In the genomic region with DNA sequence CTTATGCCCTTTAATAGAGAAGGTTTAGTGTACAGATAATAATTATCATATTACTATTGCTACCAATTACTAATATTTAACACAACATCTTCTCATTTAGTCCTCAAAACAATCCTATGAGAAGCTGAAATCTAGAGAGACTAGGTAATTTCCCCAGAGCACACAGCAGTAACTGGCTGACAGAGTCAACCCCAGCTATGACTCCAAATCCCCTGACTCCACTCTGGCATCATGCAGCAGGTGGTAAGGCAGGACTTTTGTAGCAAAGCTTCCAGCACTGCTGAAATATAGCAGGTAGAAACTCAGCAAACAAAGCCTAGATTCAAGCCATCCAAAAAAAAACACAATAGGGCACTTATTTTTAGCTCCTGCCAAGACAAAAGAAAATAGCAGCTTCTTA, we compare ENCODE assay signal across 18 cellular contexts.
DNase-seq lines count a peak whose midpoint lies in the region; ATAC-seq and TF ChIP-seq lines count a peak whose summit lies in the region.
"Had no signal": no experiment of that assay in that cellular context is flagged by ENCODE, and none has a peak within 500 bp of the region (broad histone marks: within the 10 kb centered on the region; RNA-seq: fewer than 3 reads in every experiment).

No MANE protein-coding gene starts in this region.

- TF ChIP-seq RAD21 in IMR-90 (IDR thresholded peaks at IDR 0.05; ENCODE audit: low read length): no peak

- H3K79me1 ChIP-seq in IMR-90 (ENCODE audit: low read depth in 1 of 2, low read length in 2 of 2): no peaks in the 10 kb centered on the region

- no peaks in the 10 kb centered on the region for H3K4me1 Mint-ChIP-seq in natural killer cell treated with Interleukin-12 subunit alpha and Interleukin-12 subunit beta and Interleukin-15 and Interleukin-18, amount 100 ng/mL, for 72 hours (ENCODE audit: low read depth in 2 of 2)
- H3K4me1 Mint-ChIP-seq: CD4-positive, alpha-beta memory T cell had no signal

- H3K9ac ChIP-seq in BLaER1: no peak overlapping the region
- no peak overlapping the region for H3K9ac ChIP-seq in IMR-90 (ENCODE audit: low read depth, low read length)

- no peak overlapping the region for H3K27ac Mint-ChIP-seq in natural killer cell treated with Interleukin-12 subunit alpha and Interleukin-12 subunit beta and Interleukin-15 and Interleukin-18, amount 100 ng/mL, for 72 hours
- H3K27ac Mint-ChIP-seq: CD4-positive, alpha-beta memory T cell had no signal

- H3K4me3 Mint-ChIP-seq in natural killer cell treated with Interleukin-12 subunit alpha and Interleukin-12 subunit beta and Interleukin-15 and Interleukin-18, amount 100 ng/mL, for 72 hours: no peak overlapping the region
- H3K4me3 Mint-ChIP-seq: CD4-positive, alpha-beta memory T cell had no signal

- no peaks in the 10 kb centered on the region for H3K36me3 Mint-ChIP-seq in natural killer cell treated with Interleukin-12 subunit alpha and Interleukin-12 subunit beta and Interleukin-15 and Interleukin-18, amount 100 ng/mL, for 72 hours
- H3K36me3 Mint-ChIP-seq: CD4-positive, alpha-beta memory T cell had no signal

- peaks cover 33% of the 10 kb centered on the region for H3K4me1 ChIP-seq in BLaER1
- H3K4me1 ChIP-seq in IMR-90 (ENCODE audit: control insufficient read depth, insufficient read depth, low read length): no peaks in the 10 kb centered on the region

- peak overlapping the region; percentile 43 for H3K4me2 ChIP-seq in BLaER1
- no peak overlapping the region for H3K4me2 ChIP-seq in IMR-90 (ENCODE audit: low read depth, low read length)

- no peak overlapping the region for H2BK20ac ChIP-seq in IMR-90 (ENCODE audit: low read depth, low read length)

- H4K20me1 ChIP-seq in BLaER1: no peaks in the 10 kb centered on the region
- no peaks in the 10 kb centered on the region for H4K20me1 ChIP-seq in IMR-90 (ENCODE audit: insufficient read depth, low read length)

- H4K91ac ChIP-seq in IMR-90 (ENCODE audit: insufficient read depth, low read depth, low read length): no peak overlapping the region

- POLR2A ChIA-PET in IMR-90 (lab: Charles Lee; ENCODE audit: unreplicated experiment): no interaction called here

- H3K36me3 ChIP-seq in BLaER1 (no peaks in the 10 kb centered on the region), IMR-90 (ENCODE audit: control insufficient read depth, insufficient read depth, low read length) (no peaks in the 10 kb centered on the region)

- H3K14ac ChIP-seq in IMR-90 (replicated peaks; ENCODE audit: low read depth, low read length): no peak overlapping the region

- BruUV-seq in IMR-90 (replicated peaks; lab: Mats Ljungman, UMichigan): no TSS peak

- no peaks in the 10 kb centered on the region for H3K9me1 ChIP-seq in IMR-90 (ENCODE audit: insufficient read depth, low read length)

- no peak overlapping the region for H3K23ac ChIP-seq in IMR-90 (ENCODE audit: low read depth, low read length)

- H3K4me3 ChIP-seq in BLaER1 (no peak overlapping the region), IMR-90 (ENCODE audit: insufficient read depth, low read depth, low read length) (no peak overlapping the region)

- no peak overlapping the region for H2AK9ac ChIP-seq in IMR-90 (replicated peaks; ENCODE audit: low read depth, low read length, poor library complexity)

- H3K27ac ChIP-seq in BLaER1 (peak overlapping the region; percentile 0; the same call in 1 of the 2 replicates), IMR-90 (ENCODE audit: insufficient read depth, low read length) (no peak overlapping the region)

- dilution Hi-C loops in IMR-90 (cut with HindIII; ENCODE audit: low sequenced_read_pairs, unreplicated experiment): no loop called here

- no peak overlapping the region for H2AFZ ChIP-seq in IMR-90 (replicated peaks; ENCODE audit: low read length, poor library complexity)

- intact Hi-C loops in IMR-90 (cut with micrococcal nuclease): no loop called here

- in situ Hi-C loops in IMR-90 (cut with MboI; ENCODE audit: low sequenced_read_pairs): no loop called here

- no peak for TF ChIP-seq POLR2A in IMR-90 (IDR thresholded peaks at IDR 0.05; ENCODE audit: low read depth, low read length)

- no peaks in the 10 kb centered on the region for H3K27me3 Mint-ChIP-seq in natural killer cell treated with Interleukin-12 subunit alpha and Interleukin-12 subunit beta and Interleukin-15 and Interleukin-18, amount 100 ng/mL, for 72 hours

- DNase-seq in COR-L47 (lab: John Stamatoyannopoulos, UW): peak; percentile 6
- no peak for DNase-seq in IMR-90
- DNase-seq in myocyte (ENCODE audit: low read depth): peak; percentile 35
- no peak for DNase-seq in natural killer cell treated with Interleukin-12 subunit alpha and Interleukin-12 subunit beta and Interleukin-15 and Interleukin-18, amount 100 ng/mL, for 72 hours (ENCODE audit: low spot score)
- no peak for DNase-seq in AG08395 (ENCODE audit: low spot score)
- DNase-seq: CD4-positive, alpha-beta memory T cell; DND-41; KBM-7; MM.1S; NCI-H1048; NCI-H1417 treated with DMSO at 0.1 percent for 48 hours; NCI-H187; NCI-H2107; NCI-H446; PC-3; SHP77 had no signal

- H3K9me3 Mint-ChIP-seq in natural killer cell treated with Interleukin-12 subunit alpha and Interleukin-12 subunit beta and Interleukin-15 and Interleukin-18, amount 100 ng/mL, for 72 hours: peaks cover 5% of the 10 kb centered on the region
- H3K9me3 Mint-ChIP-seq: CD4-positive, alpha-beta memory T cell had no signal

- H3K9me3 ChIP-seq in BLaER1 (no peaks in the 10 kb centered on the region), IMR-90 (ENCODE audit: control insufficient read depth, insufficient read depth, low read length) (no peaks in the 10 kb centered on the region)

- H3K56ac ChIP-seq in IMR-90 (ENCODE audit: extremely low read depth, insufficient read depth, low read length): no peak overlapping the region

- H4K5ac ChIP-seq in IMR-90 (ENCODE audit: low read depth, low read length): peak overlapping the region; percentile 23; the same call in 1 of the 2 replicates

- no peak for TF ChIP-seq CTCF in IMR-90 (conservative IDR thresholded peaks at IDR 0.05; ENCODE audit: low read depth, low read length)

- H3K27me3 ChIP-seq in BLaER1 (no peaks in the 10 kb centered on the region), IMR-90 (ENCODE audit: control insufficient read depth, insufficient read depth, low read length) (no peaks in the 10 kb centered on the region)

- ATAC-seq in IMR-90 (ENCODE audit: low read depth) (no peak), GM18909 (IDR thresholded peaks at IDR 0.05; ENCODE audit: poor library complexity, unreplicated experiment) (no peak)
- no peak for ATAC-seq in natural killer cell treated with Interleukin-12 subunit alpha and Interleukin-12 subunit beta and Interleukin-15 and Interleukin-18, amount 100 ng/mL, for 72 hours
- ATAC-seq: PC-3 had no signal

- no peak overlapping the region; the same call in 2 of the 3 replicates for H2BK15ac ChIP-seq in IMR-90 (ENCODE audit: low read depth, low read length)

- H2AK5ac ChIP-seq in IMR-90 (ENCODE audit: low read depth, low read length): no peak overlapping the region

- CTCF ChIA-PET in IMR-90 (lab: Yijun Ruan, JAX): interaction anchor here (0.9 kb wide), 1 partner anchor 77 kb away, joined by 3 read pairs; no protein-coding TSS in a partner anchor

- H2BK5ac ChIP-seq in IMR-90 (ENCODE audit: low read depth, low read length, poor library complexity, severe bottlenecking): no peak overlapping the region

- no peak overlapping the region for H3K18ac ChIP-seq in IMR-90 (ENCODE audit: low read depth, low read length)

- H2BK120ac ChIP-seq in IMR-90 (ENCODE audit: low read depth, low read length): no peak overlapping the region

- H3K4ac ChIP-seq in IMR-90 (ENCODE audit: low read depth, low read length): no peak overlapping the region

- H4K8ac ChIP-seq in IMR-90 (ENCODE audit: low read depth in 2 of 2, low read length in 2 of 2): no peak overlapping the region

TF ChIP-seq in IMR-90, 13 proteins besides CTCF, POLR2A, EP300 and RAD21:
- TF ChIP-seq NFE2L2 (IDR thresholded peaks at IDR 0.05; ENCODE audit: low read depth, low read length): no peak
- no peak for TF ChIP-seq MAFK (IDR thresholded peaks at IDR 0.05; ENCODE audit: low read depth, low read length)
- TF ChIP-seq CEBPB (IDR thresholded peaks at IDR 0.05; ENCODE audit: low read depth, low read length): no peak
- TF ChIP-seq RCOR1 (IDR thresholded peaks at IDR 0.05; ENCODE audit: insufficient replicate concordance, low read length): no peak
- no peak for TF ChIP-seq CHD1 (IDR thresholded peaks at IDR 0.05; ENCODE audit: low read depth, low read length)
- TF ChIP-seq FOS (IDR thresholded peaks at IDR 0.05; ENCODE audit: low read depth, low read length): no peak
- TF ChIP-seq MXI1 (IDR thresholded peaks at IDR 0.05; ENCODE audit: borderline replicate concordance, low read depth, low read length): no peak
- TF ChIP-seq BHLHE40 (IDR thresholded peaks at IDR 0.05; ENCODE audit: low read depth, low read length): no peak
- TF ChIP-seq MAZ (IDR thresholded peaks at IDR 0.05; ENCODE audit: borderline replicate concordance, low read depth, low read length): no peak
TF ChIP-seq in IMR-90: peak in this region for 0.

Comparison
In these comparisons a context has a peak if more than half of its experiments do, and no peak if none do; other contexts are left out.
1. DNase-seq: peak in COR-L47 (single experiment) and myocyte (single experiment); none in IMR-90 (single experiment), natural killer cell treated with Interleukin-12 subunit alpha and Interleukin-12 subunit beta and Interleukin-15 and Interleukin-18, amount 100 ng/mL, for 72 hours (single experiment) and AG08395 (single experiment).